7 cellular contexts compared by ENCODE assay signal in genomic region chrY:24619070-24619807, GRCh38. TPM values are rescaled to one million over a fixed set of nuclear protein-coding genes. Genes with fewer than 3 reads are reported as not detected.
"Had no signal": no experiment of that assay in that cellular context is flagged by ENCODE, and none has a peak within 500 bp of the region (broad histone marks: within the 10 kb centered on the region; RNA-seq: fewer than 3 reads in every experiment).

No MANE protein-coding gene starts in this region.

RNA-seq across cellular contexts. Expression of gene BPY2B, which starts 1.4 kb away (rescaled TPM):
- total RNA-seq: GM23248, GM23338, H1, H4, H7, H9, HFFc6 had no signal
